25 cellular contexts compared by ENCODE assay signal in genomic region chr7:98475352-98475751, GRCh38.
DNase-seq lines count a peak whose midpoint lies in the region; ATAC-seq, FAIRE-seq and TF ChIP-seq lines count a peak whose summit lies in the region.
"Had no signal": no experiment of that assay in that cellular context is flagged by ENCODE, and none has a peak within 500 bp of the region (broad histone marks: within the 10 kb centered on the region; RNA-seq: fewer than 3 reads in every experiment).

No MANE protein-coding gene starts in this region.

- no peak for ATAC-seq in natural killer cell treated with Interleukin-12 subunit alpha and Interleukin-12 subunit beta and Interleukin-15 and Interleukin-18, amount 100 ng/mL, for 72 hours
- ATAC-seq in natural killer cell: no peak
- ATAC-seq: CD8-positive, alpha-beta T cell; GM12878 had no signal

- H3K27ac ChIP-seq in RWPE1: peak overlapping the region; percentile 73
- H3K27ac ChIP-seq in CD4-positive, alpha-beta memory T cell (ENCODE audit: low read depth, low read length): no peak overlapping the region
- H3K27ac ChIP-seq: BLaER1 had no signal

- H3K9me3 Mint-ChIP-seq in natural killer cell treated with Interleukin-12 subunit alpha and Interleukin-12 subunit beta and Interleukin-15 and Interleukin-18, amount 100 ng/mL, for 72 hours: no peaks in the 10 kb centered on the region
- no peaks in the 10 kb centered on the region for H3K9me3 Mint-ChIP-seq in natural killer cell
- no peaks in the 10 kb centered on the region for H3K9me3 Mint-ChIP-seq in endothelial cell (ENCODE audit: unreplicated experiment)
- H3K9me3 Mint-ChIP-seq in CD4-positive, alpha-beta memory T cell: peaks cover 0 to 5% (median 0%) of the 10 kb centered on the region in 8 donors
- H3K9me3 Mint-ChIP-seq: CD4-positive, CD25-positive, alpha-beta regulatory T cell; CD8-positive, alpha-beta T cell had no signal

- no peak for FAIRE-seq in GM12892 (lab: Jason Lieb, UNC)
- FAIRE-seq: A204.1, GM12878, GM19239 had no signal

- no peak overlapping the region for H3K27ac Mint-ChIP-seq in natural killer cell treated with Interleukin-12 subunit alpha and Interleukin-12 subunit beta and Interleukin-15 and Interleukin-18, amount 100 ng/mL, for 72 hours
- H3K27ac Mint-ChIP-seq in natural killer cell: no peak overlapping the region
- peak overlapping the region; percentile 57 for H3K27ac Mint-ChIP-seq in endothelial cell (ENCODE audit: unreplicated experiment)
- no peak overlapping the region for H3K27ac Mint-ChIP-seq in CD4-positive, alpha-beta memory T cell
- H3K27ac Mint-ChIP-seq: CD14-positive monocyte; CD4-positive, CD25-positive, alpha-beta regulatory T cell; CD8-positive, alpha-beta T cell had no signal

- H3K27me3 Mint-ChIP-seq in natural killer cell treated with Interleukin-12 subunit alpha and Interleukin-12 subunit beta and Interleukin-15 and Interleukin-18, amount 100 ng/mL, for 72 hours: peaks cover 9 to 15% of the 10 kb centered on the region in 2 donors
- H3K27me3 Mint-ChIP-seq in natural killer cell (ENCODE audit: low read depth in 2 of 2): peaks cover 16 to 19% of the 10 kb centered on the region in 2 donors
- peaks cover 4% of the 10 kb centered on the region for H3K27me3 Mint-ChIP-seq in endothelial cell (ENCODE audit: unreplicated experiment)
- peaks cover 14 to 17% of the 10 kb centered on the region in 2 donors for H3K27me3 Mint-ChIP-seq in CD4-positive, alpha-beta memory T cell

- no peak overlapping the region for H3K4me3 Mint-ChIP-seq in natural killer cell treated with Interleukin-12 subunit alpha and Interleukin-12 subunit beta and Interleukin-15 and Interleukin-18, amount 100 ng/mL, for 72 hours
- H3K4me3 Mint-ChIP-seq in natural killer cell (no peak overlapping the region), endothelial cell (ENCODE audit: unreplicated experiment) (no peak overlapping the region)
- H3K4me3 Mint-ChIP-seq in CD4-positive, alpha-beta memory T cell: no peak overlapping the region
- H3K4me3 Mint-ChIP-seq: CD14-positive monocyte; CD4-positive, CD25-positive, alpha-beta regulatory T cell; CD8-positive, alpha-beta T cell had no signal

- no peaks in the 10 kb centered on the region for H3K4me1 ChIP-seq in CD4-positive, alpha-beta memory T cell (ENCODE audit: insufficient read depth, low read length)
- H3K4me1 ChIP-seq: BE2C, BLaER1 had no signal

- H3K9me3 ChIP-seq in CD4-positive, alpha-beta memory T cell (ENCODE audit: control insufficient read depth in 1 of 2, low read length in 2 of 2): no peaks in the 10 kb centered on the region
- H3K9me3 ChIP-seq: BE2C had no signal

- H3K36me3 Mint-ChIP-seq in natural killer cell treated with Interleukin-12 subunit alpha and Interleukin-12 subunit beta and Interleukin-15 and Interleukin-18, amount 100 ng/mL, for 72 hours: no peaks in the 10 kb centered on the region
- H3K36me3 Mint-ChIP-seq in natural killer cell (no peaks in the 10 kb centered on the region), endothelial cell (ENCODE audit: low read depth, unreplicated experiment) (no peaks in the 10 kb centered on the region)
- H3K36me3 Mint-ChIP-seq in CD4-positive, alpha-beta memory T cell: peaks cover 0 to 3% of the 10 kb centered on the region in 2 donors
- H3K36me3 Mint-ChIP-seq: CD14-positive monocyte; CD4-positive, CD25-positive, alpha-beta regulatory T cell; CD8-positive, alpha-beta T cell had no signal

- CTCF ChIA-PET in RWPE1 (lab: Yijun Ruan, JAX): interaction anchor here (0.6 to 0.8 kb wide), 2 partner anchors 10 to 361 kb away, joined by 5 to 7 read pairs; no protein-coding TSS in a partner anchor
- CTCF ChIA-PET in CD4-positive, alpha-beta memory T cell (lab: Charles Lee; ENCODE audit: partially characterized antibody): no interaction called here

- no peak overlapping the region for H3K4me3 ChIP-seq in CD4-positive, alpha-beta memory T cell (ENCODE audit: low read length in 2 of 2)
- H3K4me3 ChIP-seq: BLaER1, GM12878 had no signal

- no peak for TF ChIP-seq POLR2A in GM12892 (IDR thresholded peaks at IDR 0.05; ENCODE audit: low read depth, low read length)

- peaks cover 4% of the 10 kb centered on the region in 2 donors for H3K4me1 Mint-ChIP-seq in natural killer cell treated with Interleukin-12 subunit alpha and Interleukin-12 subunit beta and Interleukin-15 and Interleukin-18, amount 100 ng/mL, for 72 hours (ENCODE audit: low read depth in 2 of 2)
- H3K4me1 Mint-ChIP-seq in natural killer cell (peaks cover 5 to 8% of the 10 kb centered on the region in 2 donors), endothelial cell (ENCODE audit: unreplicated experiment) (no peaks in the 10 kb centered on the region)
- peaks cover 0 to 7% (median 4%) of the 10 kb centered on the region in 4 donors for H3K4me1 Mint-ChIP-seq in CD4-positive, alpha-beta memory T cell

- H3K27me3 ChIP-seq in CD4-positive, alpha-beta memory T cell (ENCODE audit: insufficient read depth, low read length): no peaks in the 10 kb centered on the region
- H3K27me3 ChIP-seq: BE2C, BLaER1 had no signal

- POLR2A ChIA-PET in RWPE1 (lab: Yijun Ruan, JAX; ENCODE audit: low non-redundant PET): no interaction called here
- POLR2A ChIA-PET in CD4-positive, alpha-beta memory T cell (lab: Charles Lee; ENCODE audit: partially characterized antibody): no interaction called here

- DNase-seq in natural killer cell treated with Interleukin-12 subunit alpha and Interleukin-12 subunit beta and Interleukin-15 and Interleukin-18, amount 100 ng/mL, for 72 hours (ENCODE audit: low spot score): peak; percentile 15
- DNase-seq in natural killer cell: no peak
- DNase-seq in RWPE1 (ENCODE audit: low spot score): no peak
- DNase-seq in endothelial cell (ENCODE audit: low spot score): no peak
- no peak for DNase-seq in GM12892 (ENCODE audit: insufficient read length)
- no peak for DNase-seq in CD4-positive, alpha-beta memory T cell
- DNase-seq: 8988T; ACHN; BE2C; C1 segment of cervical spinal cord; CD4-positive, CD25-positive, alpha-beta regulatory T cell; CD8-positive, alpha-beta T cell; COR-L47; DMS 273 treated with DMSO at 0.1 percent for 48 hours; DMS153; DMS53; DMS79; DND-41; EL; GDM1 had no signal

- H3K36me3 ChIP-seq in CD4-positive, alpha-beta memory T cell (ENCODE audit: insufficient read depth, low read length): no peaks in the 10 kb centered on the region
- H3K36me3 ChIP-seq: BE2C, BLaER1 had no signal

- no peak for TF ChIP-seq CTCF in natural killer cell (IDR thresholded peaks at IDR 0.05)
- TF ChIP-seq CTCF in RWPE1 (conservative IDR thresholded peaks at IDR 0.05; ENCODE audit: low read depth): no peak
- no peak for TF ChIP-seq CTCF in endothelial cell (IDR thresholded peaks at IDR 0.05; ENCODE audit: unreplicated experiment)

- intact Hi-C loops in natural killer cell (cut with micrococcal nuclease): no loop called here
- intact Hi-C loops in CD4-positive, alpha-beta memory T cell (cut with micrococcal nuclease): no loop called here
